ENCODE assay signal across 8 cellular contexts in genomic region chr19:53196777-53197396, GRCh38. TPM values are rescaled to one million over a fixed set of nuclear protein-coding genes. Genes with fewer than 3 reads are reported as not detected.
DNase-seq lines count a peak whose midpoint lies in the region; ATAC-seq and TF ChIP-seq lines count a peak whose summit lies in the region.

No MANE protein-coding gene starts in this region.

- intact Hi-C loops in natural killer cell (cut with micrococcal nuclease), result loop anchor here (5.0 to 10.0 kb wide), 6 partner anchors 55 to 268 kb away; partner anchors contain the start of genes ZNF160, ZNF677, ZNF761 and ZNF765

- H3K4me3 Mint-ChIP-seq in natural killer cell, result peak overlapping the region; percentile 99

- H3K4me1 Mint-ChIP-seq in natural killer cell, result peaks cover 31 to 32% of the 10 kb centered on the region in 2 donors

- peaks cover 4 to 7% of the 10 kb centered on the region in 2 donors for H3K9me3 Mint-ChIP-seq in natural killer cell

- ATAC-seq in HG02970 (IDR thresholded peaks at IDR 0.05; ENCODE audit: low FRiP score, unreplicated experiment), result peak; percentile 48
- peak; percentile 86 to 97 (median 87) for ATAC-seq in natural killer cell
- ATAC-seq in GM18498 (IDR thresholded peaks at IDR 0.05; ENCODE audit: unreplicated experiment), result no peak

- peaks cover 15% of the 10 kb centered on the region for H3K36me3 Mint-ChIP-seq in natural killer cell

- H3K27me3 Mint-ChIP-seq in natural killer cell (ENCODE audit: low read depth in 2 of 2), result no peaks in the 10 kb centered on the region

- peak overlapping the region; percentile 97 to 98 for H3K27ac Mint-ChIP-seq in natural killer cell

- no peak for TF ChIP-seq CTCF in natural killer cell (IDR thresholded peaks at IDR 0.05)

- DNase-seq in COLO829 (ENCODE audit: low spot score) (peak; percentile 93), OCI-M1 (lab: John Stamatoyannopoulos, UW) (peak; percentile 97), fibroblast of the conjunctiva (ENCODE audit: low read depth) (peak; percentile 82), natural killer cell (peak; percentile 95)
- peak; percentile 94 for DNase-seq in activated effector memory CD4-positive, alpha-beta T cell treated with Interleukin-2 at 50 U/mL for 16 hours
- peak; percentile 74 to 92 for DNase-seq in stimulated activated CD8-positive, alpha-beta memory T cell treated with anti-CD3 and anti-CD28 coated beads, Interleukin-7, amount 100 ng/mL, for 48 hours (ENCODE audit: extremely low read depth in 1 of 2, low read depth in 1 of 2)

RNA-seq across cellular contexts. Expression of gene ZNF665, which starts 3.7 kb away (rescaled TPM):
- total RNA-seq in natural killer cell, result 1 to 10 TPM; 3.4 to 5.3 (median 4.9) TPM

RNA-seq across cellular contexts. Expression of gene ZNF347, which starts 38.0 kb away (rescaled TPM):
- 1 to 10 TPM; 5.8 to 10.0 (median 9.2) TPM for total RNA-seq in natural killer cell

RNA-seq across cellular contexts. Expression of gene ZNF677, which starts 57.8 kb away (rescaled TPM):
- 10 to 100 TPM; 16.4 to 19.8 (median 18.4) TPM for total RNA-seq in natural killer cell
